Comparison of ENCODE assay signal across 8 cellular contexts in the genomic region with DNA sequence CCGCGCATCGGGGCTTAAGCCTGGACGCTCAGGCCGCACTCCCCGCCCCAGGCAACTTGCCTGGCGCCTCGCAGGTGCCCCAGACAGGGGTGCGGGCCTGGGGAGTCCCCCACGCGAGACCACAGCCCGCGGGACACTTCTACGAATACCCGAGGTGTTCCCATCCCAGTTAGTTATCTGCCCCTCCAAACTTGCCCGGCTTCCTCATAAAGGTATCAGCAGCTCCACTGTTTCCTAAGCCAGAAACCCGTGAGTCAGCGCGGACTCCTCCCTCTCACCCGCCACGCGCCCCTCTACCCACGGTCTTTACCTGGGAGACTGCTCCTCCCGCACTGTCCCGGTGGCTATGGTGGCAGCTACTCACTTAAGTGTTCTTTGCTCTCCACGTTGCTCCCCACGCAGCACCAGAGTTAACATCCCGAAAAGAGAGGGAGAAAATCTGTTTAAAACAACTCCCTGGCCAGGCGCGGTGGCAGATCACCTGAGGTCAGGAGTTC. TPM values are rescaled to one million over a fixed set of nuclear protein-coding genes. Genes with fewer than 3 reads are reported as not detected.
DNase-seq lines count a peak whose midpoint lies in the region; ATAC-seq and TF ChIP-seq lines count a peak whose summit lies in the region.

No MANE protein-coding gene starts in this region.

- H3K9me3 Mint-ChIP-seq in HFFc6, result peaks cover 5% of the 10 kb centered on the region
- no peaks in the 10 kb centered on the region for H3K9me3 Mint-ChIP-seq in activated CD4-positive, alpha-beta T cell treated with anti-CD3 and anti-CD28 coated beads, Interleukin-2, amount 10 ng/mL, durations not matched to agents 24 days and 14 days

- no peaks in the 10 kb centered on the region for H3K9me3 ChIP-seq in spleen

- TF ChIP-seq CTCF in HFFc6 (IDR thresholded peaks at IDR 0.05) (no peak), spleen (IDR thresholded peaks at IDR 0.05 in 8 of 11, conservative IDR thresholded peaks at IDR 0.05 in 3 of 11) (no peak)

- H3K36me3 ChIP-seq in spleen, result peaks cover 0 to 6% (median 0%) of the 10 kb centered on the region in 6 donors

- no peak for ATAC-seq in activated CD4-positive, CD25-positive, alpha-beta regulatory T cell treated with anti-CD3 and anti-CD28 coated beads, Interleukin-2, amount 50 U/mL, for 24 hours

- peaks cover 32% of the 10 kb centered on the region for H3K36me3 Mint-ChIP-seq in HFFc6 (ENCODE audit: low read depth)
- peaks cover 26% of the 10 kb centered on the region for H3K36me3 Mint-ChIP-seq in activated CD4-positive, alpha-beta T cell treated with anti-CD3 and anti-CD28 coated beads, Interleukin-2, amount 10 ng/mL, durations not matched to agents 24 days and 14 days (ENCODE audit: low read depth)

- H3K4me3 ChIP-seq in iPS-11a (ENCODE audit: low read depth, low read length), result peak overlapping the region; percentile 54
- peak overlapping the region; percentile 34 to 97 (median 64) for H3K4me3 ChIP-seq in spleen

- H3K4me1 Mint-ChIP-seq in HFFc6 (ENCODE audit: low read depth), result peaks cover 31% of the 10 kb centered on the region
- H3K4me1 Mint-ChIP-seq in activated CD4-positive, alpha-beta T cell treated with anti-CD3 and anti-CD28 coated beads, Interleukin-2, amount 10 ng/mL, durations not matched to agents 24 days and 14 days, result peaks cover 37% of the 10 kb centered on the region

- peaks cover 24 to 38% (median 31%) of the 10 kb centered on the region in 6 donors for H3K4me1 ChIP-seq in spleen

- H3K27ac ChIP-seq in spleen, result peak overlapping the region in 1 of 8 donors; percentile 91

- WGBS in spleen, 5 donors, result 59 to 78% (median 63%) methylated on average over 21 to 30 of the region's 30 CpGs

- DNase-seq in HFFc6 (no peak), spleen (no peak), NCI-H2171 treated with DMSO at 0.1 percent for 48 hours (lab: John Stamatoyannopoulos, UW) (no peak), CD1c-positive myeloid dendritic cell (ENCODE audit: extremely low spot score) (no peak), OCI-M2 (lab: John Stamatoyannopoulos, UW; ENCODE audit: unreplicated experiment) (no peak)
- peak; percentile 64 for DNase-seq in activated CD4-positive, alpha-beta T cell treated with anti-CD3 and anti-CD28 coated beads, Interleukin-2, amount 10 ng/mL, durations not matched to agents 24 days and 14 days

- peak overlapping the region; percentile 53 for H3K4me3 Mint-ChIP-seq in HFFc6
- H3K4me3 Mint-ChIP-seq in activated CD4-positive, alpha-beta T cell treated with anti-CD3 and anti-CD28 coated beads, Interleukin-2, amount 10 ng/mL, durations not matched to agents 24 days and 14 days, result peak overlapping the region; percentile 81

- peaks cover 4% of the 10 kb centered on the region for H3K27me3 Mint-ChIP-seq in HFFc6 (ENCODE audit: insufficient read depth)
- peaks cover 15% of the 10 kb centered on the region for H3K27me3 Mint-ChIP-seq in activated CD4-positive, alpha-beta T cell treated with anti-CD3 and anti-CD28 coated beads, Interleukin-2, amount 10 ng/mL, durations not matched to agents 24 days and 14 days

- H3K27ac Mint-ChIP-seq in HFFc6, result peak overlapping the region; percentile 57
- peak overlapping the region; percentile 90 for H3K27ac Mint-ChIP-seq in activated CD4-positive, alpha-beta T cell treated with anti-CD3 and anti-CD28 coated beads, Interleukin-2, amount 10 ng/mL, durations not matched to agents 24 days and 14 days

- H3K27me3 ChIP-seq in spleen (replicated peaks in 1 of 7), result peaks cover 0 to 6% (median 0%) of the 10 kb centered on the region in 7 donors

- TF ChIP-seq POLR2A in spleen (IDR thresholded peaks at IDR 0.05), result no peak

- intact Hi-C loops in activated CD4-positive, alpha-beta T cell treated with anti-CD3 and anti-CD28 coated beads, Interleukin-2, amount 10 ng/mL, durations not matched to agents 24 days and 14 days (cut with micrococcal nuclease), result loop anchor here (2.0 kb wide), 1 partner anchor 93 kb away; no protein-coding TSS in a partner anchor
- intact Hi-C loops in spleen (cut with DNase I; ENCODE audit: low total_unique reads), result no loop called here

RNA-seq across cellular contexts. Expression of a gene that starts 1.0 kb away (rescaled TPM):
- total RNA-seq in HFFc6 (2021; fragmentation: NEBNext Ultra II Directional; extraction: Animal tissue kit (Norgen Biotek cat#: 25700)), result 10 to 100 TPM; 40.2 to 51.4 (median 43.4) TPM
- 42.3 and 45.3 TPM in 2 replicates for total RNA-seq in activated CD4-positive, alpha-beta T cell treated with anti-CD3 and anti-CD28 coated beads, Interleukin-2, amount 10 ng/mL, durations not matched to agents 24 days and 14 days
- 100 to 1,000 TPM in 5 of 7 donors, 10 to 100 TPM in 2; 99.4 to 153 (median 101) TPM for total RNA-seq in spleen
- 10 to 100 TPM in 2 of 3 donors, 1 to 10 TPM in 1; 5.8 to 21.2 (median 10.5) TPM for polyA plus RNA-seq in spleen
